In the genomic region with DNA sequence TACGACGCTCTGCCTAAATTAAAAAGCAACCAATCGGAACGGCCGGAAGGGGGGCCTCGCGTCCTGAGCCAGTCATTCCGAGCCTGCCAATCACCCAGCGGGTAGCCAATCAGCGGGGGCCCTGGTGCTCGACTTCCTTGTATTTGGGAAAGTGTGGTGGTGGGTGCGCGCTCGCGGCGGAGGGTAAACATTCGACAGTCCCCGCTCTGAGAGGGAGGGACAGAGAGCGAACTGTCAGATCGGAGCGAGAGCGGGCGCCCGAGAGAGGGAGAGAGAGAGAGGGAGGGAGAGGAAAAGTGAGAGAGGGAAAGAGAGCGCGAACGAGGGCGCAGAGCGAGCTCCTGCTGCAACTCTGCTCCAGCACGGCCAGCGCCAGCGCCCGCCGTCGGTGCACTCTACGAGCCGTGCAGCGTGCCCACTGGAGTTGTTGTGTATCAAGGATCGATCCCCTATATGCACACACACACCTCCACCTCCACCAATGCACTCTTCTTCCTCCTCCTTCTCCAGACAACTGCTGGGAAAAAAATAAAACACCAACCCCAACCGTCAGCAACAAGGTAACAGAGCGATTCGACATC, we compare ENCODE assay signal across 1 cellular context.
TF ChIP-seq lines count a peak whose summit lies in the region.

A gene (plus strand): TSS at position 190 of the 581 bp plus-strand sequence. CDS start 1,396 bp downstream, outside the sequence.

TF ChIP-seq in HEK293, 187 proteins besides CTCF, POLR2A, EP300 and RAD21 (continued from another document and continues in another):
- TF ChIP-seq, protein P1, sequence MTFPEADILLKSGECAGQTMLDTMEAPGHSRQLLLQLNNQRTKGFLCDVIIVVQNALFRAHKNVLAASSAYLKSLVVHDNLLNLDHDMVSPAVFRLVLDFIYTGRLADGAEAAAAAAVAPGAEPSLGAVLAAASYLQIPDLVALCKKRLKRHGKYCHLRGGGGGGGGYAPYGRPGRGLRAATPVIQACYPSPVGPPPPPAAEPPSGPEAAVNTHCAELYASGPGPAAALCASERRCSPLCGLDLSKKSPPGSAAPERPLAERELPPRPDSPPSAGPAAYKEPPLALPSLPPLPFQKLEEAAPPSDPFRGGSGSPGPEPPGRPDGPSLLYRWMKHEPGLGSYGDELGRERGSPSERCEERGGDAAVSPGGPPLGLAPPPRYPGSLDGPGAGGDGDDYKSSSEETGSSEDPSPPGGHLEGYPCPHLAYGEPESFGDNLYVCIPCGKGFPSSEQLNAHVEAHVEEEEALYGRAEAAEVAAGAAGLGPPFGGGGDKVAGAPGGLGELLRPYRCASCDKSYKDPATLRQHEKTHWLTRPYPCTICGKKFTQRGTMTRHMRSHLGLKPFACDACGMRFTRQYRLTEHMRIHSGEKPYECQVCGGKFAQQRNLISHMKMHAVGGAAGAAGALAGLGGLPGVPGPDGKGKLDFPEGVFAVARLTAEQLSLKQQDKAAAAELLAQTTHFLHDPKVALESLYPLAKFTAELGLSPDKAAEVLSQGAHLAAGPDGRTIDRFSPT (tag by site-specific recombination; IDR thresholded peaks at IDR 0.05), result peak; percentile 44; the same call in 1 of the 2 replicates
- TF ChIP-seq SALL2 (tag by site-specific recombination; IDR thresholded peaks at IDR 0.05; ENCODE audit: borderline replicate concordance), result no peak
- TF ChIP-seq, protein P2, sequence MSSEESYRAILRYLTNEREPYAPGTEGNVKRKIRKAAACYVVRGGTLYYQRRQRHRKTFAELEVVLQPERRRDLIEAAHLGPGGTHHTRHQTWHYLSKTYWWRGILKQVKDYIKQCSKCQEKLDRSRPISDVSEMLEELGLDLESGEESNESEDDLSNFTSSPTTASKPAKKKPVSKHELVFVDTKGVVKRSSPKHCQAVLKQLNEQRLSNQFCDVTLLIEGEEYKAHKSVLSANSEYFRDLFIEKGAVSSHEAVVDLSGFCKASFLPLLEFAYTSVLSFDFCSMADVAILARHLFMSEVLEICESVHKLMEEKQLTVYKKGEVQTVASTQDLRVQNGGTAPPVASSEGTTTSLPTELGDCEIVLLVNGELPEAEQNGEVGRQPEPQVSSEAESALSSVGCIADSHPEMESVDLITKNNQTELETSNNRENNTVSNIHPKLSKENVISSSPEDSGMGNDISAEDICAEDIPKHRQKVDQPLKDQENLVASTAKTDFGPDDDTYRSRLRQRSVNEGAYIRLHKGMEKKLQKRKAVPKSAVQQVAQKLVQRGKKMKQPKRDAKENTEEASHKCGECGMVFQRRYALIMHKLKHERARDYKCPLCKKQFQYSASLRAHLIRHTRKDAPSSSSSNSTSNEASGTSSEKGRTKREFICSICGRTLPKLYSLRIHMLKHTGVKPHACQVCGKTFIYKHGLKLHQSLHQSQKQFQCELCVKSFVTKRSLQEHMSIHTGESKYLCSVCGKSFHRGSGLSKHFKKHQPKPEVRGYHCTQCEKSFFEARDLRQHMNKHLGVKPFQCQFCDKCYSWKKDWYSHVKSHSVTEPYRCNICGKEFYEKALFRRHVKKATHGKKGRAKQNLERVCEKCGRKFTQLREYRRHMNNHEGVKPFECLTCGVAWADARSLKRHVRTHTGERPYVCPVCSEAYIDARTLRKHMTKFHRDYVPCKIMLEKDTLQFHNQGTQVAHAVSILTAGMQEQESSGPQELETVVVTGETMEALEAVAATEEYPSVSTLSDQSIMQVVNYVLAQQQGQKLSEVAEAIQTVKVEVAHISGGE (tag by site-specific recombination; conservative IDR thresholded peaks at IDR 0.05; ENCODE audit: low read depth), result peak; percentile 49
- TF ChIP-seq ZNF335 (tag by site-specific recombination; conservative IDR thresholded peaks at IDR 0.05), result no peak
- TF ChIP-seq ZNF10 (tag by site-specific recombination; IDR thresholded peaks at IDR 0.05), result no peak
- TF ChIP-seq ZNF132 (tag by site-specific recombination; IDR thresholded peaks at IDR 0.05; ENCODE audit: borderline replicate concordance), result no peak
- TF ChIP-seq, protein P3, sequence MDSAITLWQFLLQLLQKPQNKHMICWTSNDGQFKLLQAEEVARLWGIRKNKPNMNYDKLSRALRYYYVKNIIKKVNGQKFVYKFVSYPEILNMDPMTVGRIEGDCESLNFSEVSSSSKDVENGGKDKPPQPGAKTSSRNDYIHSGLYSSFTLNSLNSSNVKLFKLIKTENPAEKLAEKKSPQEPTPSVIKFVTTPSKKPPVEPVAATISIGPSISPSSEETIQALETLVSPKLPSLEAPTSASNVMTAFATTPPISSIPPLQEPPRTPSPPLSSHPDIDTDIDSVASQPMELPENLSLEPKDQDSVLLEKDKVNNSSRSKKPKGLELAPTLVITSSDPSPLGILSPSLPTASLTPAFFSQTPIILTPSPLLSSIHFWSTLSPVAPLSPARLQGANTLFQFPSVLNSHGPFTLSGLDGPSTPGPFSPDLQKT (IDR thresholded peaks at IDR 0.05; ENCODE audit: borderline replicate concordance, low read depth, low read length), result no peak
- TF ChIP-seq, protein P4, sequence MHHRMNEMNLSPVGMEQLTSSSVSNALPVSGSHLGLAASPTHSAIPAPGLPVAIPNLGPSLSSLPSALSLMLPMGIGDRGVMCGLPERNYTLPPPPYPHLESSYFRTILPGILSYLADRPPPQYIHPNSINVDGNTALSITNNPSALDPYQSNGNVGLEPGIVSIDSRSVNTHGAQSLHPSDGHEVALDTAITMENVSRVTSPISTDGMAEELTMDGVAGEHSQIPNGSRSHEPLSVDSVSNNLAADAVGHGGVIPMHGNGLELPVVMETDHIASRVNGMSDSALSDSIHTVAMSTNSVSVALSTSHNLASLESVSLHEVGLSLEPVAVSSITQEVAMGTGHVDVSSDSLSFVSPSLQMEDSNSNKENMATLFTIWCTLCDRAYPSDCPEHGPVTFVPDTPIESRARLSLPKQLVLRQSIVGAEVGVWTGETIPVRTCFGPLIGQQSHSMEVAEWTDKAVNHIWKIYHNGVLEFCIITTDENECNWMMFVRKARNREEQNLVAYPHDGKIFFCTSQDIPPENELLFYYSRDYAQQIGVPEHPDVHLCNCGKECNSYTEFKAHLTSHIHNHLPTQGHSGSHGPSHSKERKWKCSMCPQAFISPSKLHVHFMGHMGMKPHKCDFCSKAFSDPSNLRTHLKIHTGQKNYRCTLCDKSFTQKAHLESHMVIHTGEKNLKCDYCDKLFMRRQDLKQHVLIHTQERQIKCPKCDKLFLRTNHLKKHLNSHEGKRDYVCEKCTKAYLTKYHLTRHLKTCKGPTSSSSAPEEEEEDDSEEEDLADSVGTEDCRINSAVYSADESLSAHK (tag by site-specific recombination; IDR thresholded peaks at IDR 0.05), result no peak
- peak; percentile 47; the same call in 1 of the 2 replicates for TF ChIP-seq HOXD13 (CRISPR knock-in tag; IDR thresholded peaks at IDR 0.05; ENCODE audit: borderline replicate concordance)
- TF ChIP-seq SP7 (tag by site-specific recombination; IDR thresholded peaks at IDR 0.05), result peak; percentile 44; the same call in 1 of the 2 replicates
- TF ChIP-seq ZNF776 (tag by site-specific recombination; IDR thresholded peaks at IDR 0.05; ENCODE audit: borderline replicate concordance), result no peak
- peak; percentile 38; the same call in 1 of the 2 replicates for TF ChIP-seq ZBTB20 (tag by site-specific recombination; IDR thresholded peaks at IDR 0.05)
- peak; percentile 97 for TF ChIP-seq ZNF596 (tag by site-specific recombination; IDR thresholded peaks at IDR 0.05)
- no peak for TF ChIP-seq ZNF121 (tag by site-specific recombination; IDR thresholded peaks at IDR 0.05)
- TF ChIP-seq ZNF394 (tag by site-specific recombination; IDR thresholded peaks at IDR 0.05; ENCODE audit: borderline replicate concordance), result peak; percentile 16; the same call in 1 of the 2 replicates
- peak; percentile 43; the same call in 1 of the 2 replicates for TF ChIP-seq MZF1 (tag by site-specific recombination; IDR thresholded peaks at IDR 0.05; ENCODE audit: borderline replicate concordance)
- TF ChIP-seq ZNF302 (tag by site-specific recombination; IDR thresholded peaks at IDR 0.05; ENCODE audit: low read depth), result no peak
- TF ChIP-seq ZNF837 (tag by site-specific recombination; IDR thresholded peaks at IDR 0.05), result no peak
- TF ChIP-seq, protein P5, sequence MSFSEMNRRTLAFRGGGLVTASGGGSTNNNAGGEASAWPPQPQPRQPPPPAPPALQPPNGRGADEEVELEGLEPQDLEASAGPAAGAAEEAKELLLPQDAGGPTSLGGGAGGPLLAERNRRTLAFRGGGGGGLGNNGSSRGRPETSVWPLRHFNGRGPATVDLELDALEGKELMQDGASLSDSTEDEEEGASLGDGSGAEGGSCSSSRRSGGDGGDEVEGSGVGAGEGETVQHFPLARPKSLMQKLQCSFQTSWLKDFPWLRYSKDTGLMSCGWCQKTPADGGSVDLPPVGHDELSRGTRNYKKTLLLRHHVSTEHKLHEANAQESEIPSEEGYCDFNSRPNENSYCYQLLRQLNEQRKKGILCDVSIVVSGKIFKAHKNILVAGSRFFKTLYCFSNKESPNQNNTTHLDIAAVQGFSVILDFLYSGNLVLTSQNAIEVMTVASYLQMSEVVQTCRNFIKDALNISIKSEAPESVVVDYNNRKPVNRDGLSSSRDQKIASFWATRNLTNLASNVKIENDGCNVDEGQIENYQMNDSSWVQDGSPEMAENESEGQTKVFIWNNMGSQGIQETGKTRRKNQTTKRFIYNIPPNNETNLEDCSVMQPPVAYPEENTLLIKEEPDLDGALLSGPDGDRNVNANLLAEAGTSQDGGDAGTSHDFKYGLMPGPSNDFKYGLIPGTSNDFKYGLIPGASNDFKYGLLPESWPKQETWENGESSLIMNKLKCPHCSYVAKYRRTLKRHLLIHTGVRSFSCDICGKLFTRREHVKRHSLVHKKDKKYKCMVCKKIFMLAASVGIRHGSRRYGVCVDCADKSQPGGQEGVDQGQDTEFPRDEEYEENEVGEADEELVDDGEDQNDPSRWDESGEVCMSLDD (tag by site-specific recombination; IDR thresholded peaks at IDR 0.05), result peak; percentile 44; the same call in 1 of the 2 replicates
- no peak for TF ChIP-seq ZNF768 (tag by site-specific recombination; IDR thresholded peaks at IDR 0.05)
- TF ChIP-seq ZFHX2 (tag by site-specific recombination; conservative IDR thresholded peaks at IDR 0.05), result peak; percentile 13; the same call in 1 of the 2 replicates
- TF ChIP-seq ZNF423 (tag by site-specific recombination; IDR thresholded peaks at IDR 0.05), result no peak
- TF ChIP-seq ZNF157 (tag by site-specific recombination; IDR thresholded peaks at IDR 0.05), result no peak
- no peak for TF ChIP-seq ZFP41 (tag by site-specific recombination; IDR thresholded peaks at IDR 0.05; ENCODE audit: borderline replicate concordance)
- TF ChIP-seq, protein P6, sequence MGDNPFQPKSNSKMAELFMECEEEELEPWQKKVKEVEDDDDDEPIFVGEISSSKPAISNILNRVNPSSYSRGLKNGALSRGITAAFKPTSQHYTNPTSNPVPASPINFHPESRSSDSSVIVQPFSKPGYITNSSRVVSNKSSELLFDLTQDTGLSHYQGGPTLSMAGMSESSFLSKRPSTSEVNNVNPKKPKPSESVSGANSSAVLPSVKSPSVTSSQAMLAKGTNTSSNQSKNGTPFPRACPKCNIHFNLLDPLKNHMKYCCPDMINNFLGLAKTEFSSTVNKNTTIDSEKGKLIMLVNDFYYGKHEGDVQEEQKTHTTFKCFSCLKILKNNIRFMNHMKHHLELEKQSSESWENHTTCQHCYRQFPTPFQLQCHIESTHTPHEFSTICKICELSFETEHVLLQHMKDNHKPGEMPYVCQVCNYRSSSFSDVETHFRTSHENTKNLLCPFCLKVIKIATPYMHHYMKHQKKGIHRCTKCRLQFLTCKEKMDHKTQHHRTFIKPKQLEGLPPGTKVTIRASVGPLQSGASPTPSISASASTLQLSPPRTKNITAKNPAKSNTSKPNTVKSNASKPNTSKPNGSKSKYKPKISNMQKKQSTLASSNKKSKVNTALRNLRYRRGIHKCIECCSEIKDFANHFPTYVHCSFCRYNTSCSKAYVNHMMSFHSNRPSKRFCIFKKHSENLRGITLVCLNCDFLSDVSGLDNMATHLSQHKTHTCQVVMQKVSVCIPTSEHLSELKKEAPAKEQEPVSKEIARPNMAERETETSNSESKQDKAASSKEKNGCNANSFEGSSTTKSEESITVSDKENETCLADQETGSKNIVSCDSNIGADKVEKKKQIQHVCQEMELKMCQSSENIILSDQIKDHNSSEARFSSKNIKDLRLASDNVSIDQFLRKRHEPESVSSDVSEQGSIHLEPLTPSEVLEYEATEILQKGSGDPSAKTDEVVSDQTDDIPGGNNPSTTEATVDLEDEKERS (tag by site-specific recombination; IDR thresholded peaks at IDR 0.05), result no peak
- TF ChIP-seq EGR2 (tag by site-specific recombination; IDR thresholded peaks at IDR 0.05; ENCODE audit: low read depth), result no peak
- no peak for TF ChIP-seq ZNF266 (tag by site-specific recombination; IDR thresholded peaks at IDR 0.05; ENCODE audit: low read depth)
- no peak for TF ChIP-seq RBAK (tag by site-specific recombination; IDR thresholded peaks at IDR 0.05)
- TF ChIP-seq PRDM1 (tag by site-specific recombination; IDR thresholded peaks at IDR 0.05), result peak; percentile 94
- TF ChIP-seq ZNF112 (tag by site-specific recombination; IDR thresholded peaks at IDR 0.05), result no peak
- TF ChIP-seq ZNF140 (tag by site-specific recombination; IDR thresholded peaks at IDR 0.05), result no peak
- no peak for TF ChIP-seq ZNF169 (tag by site-specific recombination; IDR thresholded peaks at IDR 0.05)
- no peak for TF ChIP-seq ZNF248 (tag by site-specific recombination; IDR thresholded peaks at IDR 0.05)
- no peak for TF ChIP-seq ZNF433 (tag by site-specific recombination; IDR thresholded peaks at IDR 0.05; ENCODE audit: low read depth)
- TF ChIP-seq SP3 (tag by site-specific recombination; IDR thresholded peaks at IDR 0.05), result peak; percentile 47
- TF ChIP-seq ZNF184 (tag by site-specific recombination; IDR thresholded peaks at IDR 0.05), result no peak
- TF ChIP-seq ZNF391 (tag by site-specific recombination; IDR thresholded peaks at IDR 0.05; ENCODE audit: borderline replicate concordance, low read depth), result peak; percentile 54; the same call in 1 of the 2 replicates
- no peak for TF ChIP-seq HOXA7 (CRISPR knock-in tag; IDR thresholded peaks at IDR 0.05; ENCODE audit: borderline replicate concordance)
- no peak for TF ChIP-seq ZNF670 (tag by site-specific recombination; IDR thresholded peaks at IDR 0.05; ENCODE audit: low read depth)
- TF ChIP-seq, protein P7, sequence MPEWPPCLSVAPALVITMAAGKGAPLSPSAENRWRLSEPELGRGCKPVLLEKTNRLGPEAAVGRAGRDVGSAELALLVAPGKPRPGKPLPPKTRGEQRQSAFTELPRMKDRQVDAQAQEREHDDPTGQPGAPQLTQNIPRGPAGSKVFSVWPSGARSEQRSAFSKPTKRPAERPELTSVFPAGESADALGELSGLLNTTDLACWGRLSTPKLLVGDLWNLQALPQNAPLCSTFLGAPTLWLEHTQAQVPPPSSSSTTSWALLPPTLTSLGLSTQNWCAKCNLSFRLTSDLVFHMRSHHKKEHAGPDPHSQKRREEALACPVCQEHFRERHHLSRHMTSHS (tag by site-specific recombination; IDR thresholded peaks at IDR 0.05), result no peak
- no peak for TF ChIP-seq ZNF555 (tag by site-specific recombination; conservative IDR thresholded peaks at IDR 0.05)
- no peak for TF ChIP-seq KLF10 (tag by site-specific recombination; IDR thresholded peaks at IDR 0.05)
- no peak for TF ChIP-seq ZNF529 (tag by site-specific recombination; IDR thresholded peaks at IDR 0.05; ENCODE audit: insufficient replicate concordance)
- TF ChIP-seq SETDB1 (IDR thresholded peaks at IDR 0.05; ENCODE audit: insufficient read length, low read length), result no peak
- TF ChIP-seq, protein P8, sequence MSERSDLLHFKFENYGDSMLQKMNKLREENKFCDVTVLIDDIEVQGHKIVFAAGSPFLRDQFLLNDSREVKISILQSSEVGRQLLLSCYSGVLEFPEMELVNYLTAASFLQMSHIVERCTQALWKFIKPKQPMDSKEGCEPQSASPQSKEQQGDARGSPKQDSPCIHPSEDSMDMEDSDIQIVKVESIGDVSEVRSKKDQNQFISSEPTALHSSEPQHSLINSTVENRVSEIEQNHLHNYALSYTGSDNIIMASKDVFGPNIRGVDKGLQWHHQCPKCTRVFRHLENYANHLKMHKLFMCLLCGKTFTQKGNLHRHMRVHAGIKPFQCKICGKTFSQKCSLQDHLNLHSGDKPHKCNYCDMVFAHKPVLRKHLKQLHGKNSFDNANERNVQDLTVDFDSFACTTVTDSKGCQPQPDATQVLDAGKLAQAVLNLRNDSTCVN (tag by site-specific recombination; optimal IDR thresholded peaks at IDR 0.05), result peak; percentile 87
